In the genomic region with DNA sequence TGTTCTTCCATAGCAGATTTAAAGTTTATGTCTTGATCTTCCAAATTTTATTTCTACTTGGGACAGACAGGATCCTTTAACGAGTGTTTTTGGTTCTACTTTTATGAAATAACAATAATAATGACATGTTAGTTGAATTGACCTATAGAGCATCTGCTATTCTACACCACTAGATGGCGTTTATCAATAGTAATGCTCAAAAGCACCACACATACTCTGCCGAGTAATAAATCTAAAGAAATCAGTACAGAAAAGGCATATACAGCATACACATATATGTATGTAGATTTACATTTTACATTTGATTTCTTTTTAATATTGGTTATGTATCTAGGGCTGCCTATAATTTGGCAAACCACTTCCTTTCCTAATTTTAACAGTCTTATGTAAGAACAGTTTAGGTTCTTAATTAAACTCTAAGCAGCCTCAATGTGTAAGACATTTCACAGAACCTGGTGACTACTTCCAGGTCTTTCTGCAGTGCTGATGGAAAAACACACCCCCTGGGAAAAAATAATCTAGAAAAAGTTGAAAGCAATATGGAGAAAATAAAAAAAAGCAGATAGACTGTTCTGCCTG, we compare ENCODE assay signal across 8 cellular contexts. TPM values are rescaled to one million over a fixed set of nuclear protein-coding genes. Genes with fewer than 3 reads are reported as not detected.
DNase-seq lines count a peak whose midpoint lies in the region; ATAC-seq, FAIRE-seq and TF ChIP-seq lines count a peak whose summit lies in the region.

No MANE protein-coding gene starts in this region.

- ATAC-seq in GM19452 (IDR thresholded peaks at IDR 0.05; ENCODE audit: unreplicated experiment), result peak; percentile 77
- peak; percentile 60 for ATAC-seq in HG03565 (IDR thresholded peaks at IDR 0.05; ENCODE audit: unreplicated experiment)

- TF ChIP-seq POLR2A in vagina (IDR thresholded peaks at IDR 0.05), result no peak

- H3K36me3 ChIP-seq in bronchial epithelial cell (ENCODE audit: control insufficient read depth, insufficient read depth, low read length) (no peaks in the 10 kb centered on the region), vagina (no peaks in the 10 kb centered on the region)

- CTCF ChIA-PET in activated CD4-positive, alpha-beta memory T cell treated with anti-CD3 and anti-CD28 coated beads, Interleukin-2, amount 10 ng/mL, durations not matched to agents 7 days and 5 days (lab: Charles Lee), result no interaction called here

- H3K27ac Mint-ChIP-seq in activated CD4-positive, alpha-beta memory T cell treated with anti-CD3 and anti-CD28 coated beads, Interleukin-2, amount 10 ng/mL, durations not matched to agents 7 days and 5 days, result no peak overlapping the region

- POLR2A ChIA-PET in activated CD4-positive, alpha-beta memory T cell treated with anti-CD3 and anti-CD28 coated beads, Interleukin-2, amount 10 ng/mL, durations not matched to agents 7 days and 5 days (lab: Charles Lee), result no interaction called here

- H3K9me3 ChIP-seq in vagina, result no peaks in the 10 kb centered on the region

- peaks cover 4% of the 10 kb centered on the region for H3K4me1 Mint-ChIP-seq in activated CD4-positive, alpha-beta memory T cell treated with anti-CD3 and anti-CD28 coated beads, Interleukin-2, amount 10 ng/mL, durations not matched to agents 7 days and 5 days

- TF ChIP-seq CTCF in D721Med (IDR thresholded peaks at IDR 0.05; ENCODE audit: insufficient read depth, missing control alignments) (peak; percentile 95), bronchial epithelial cell (IDR thresholded peaks at IDR 0.05; ENCODE audit: insufficient read depth, low read length, severe bottlenecking) (peak; percentile 48), vagina (IDR thresholded peaks at IDR 0.05) (peak; percentile 44 to 70 (median 69))

- H3K9me3 Mint-ChIP-seq in activated CD4-positive, alpha-beta memory T cell treated with anti-CD3 and anti-CD28 coated beads, Interleukin-2, amount 10 ng/mL, durations not matched to agents 7 days and 5 days, result no peaks in the 10 kb centered on the region

- FAIRE-seq in D721Med (lab: Jason Lieb, UNC) (peak; percentile 99), bronchial epithelial cell (lab: Jason Lieb, UNC) (no peak)

- H3K27me3 ChIP-seq in bronchial epithelial cell (ENCODE audit: control insufficient read depth, insufficient read depth, low read length), result no peaks in the 10 kb centered on the region
- no peaks in the 10 kb centered on the region for H3K27me3 ChIP-seq in vagina

- intact Hi-C loops in vagina (cut with DNase I), result no loop called here

- no peaks in the 10 kb centered on the region for H3K4me1 ChIP-seq in vagina

- H3K27me3 Mint-ChIP-seq in activated CD4-positive, alpha-beta memory T cell treated with anti-CD3 and anti-CD28 coated beads, Interleukin-2, amount 10 ng/mL, durations not matched to agents 7 days and 5 days, result peaks cover 19% of the 10 kb centered on the region

- H3K27ac ChIP-seq in vagina, result no peak overlapping the region

- H3K36me3 Mint-ChIP-seq in activated CD4-positive, alpha-beta memory T cell treated with anti-CD3 and anti-CD28 coated beads, Interleukin-2, amount 10 ng/mL, durations not matched to agents 7 days and 5 days (ENCODE audit: low read depth), result no peaks in the 10 kb centered on the region

- DNase-seq in D721Med (ENCODE audit: insufficient read length, low spot score) (peak; percentile 31), NCI-H774 (lab: John Stamatoyannopoulos, UW) (peak; percentile 49), bronchial epithelial cell (ENCODE audit: low read depth) (peak; percentile 65), left kidney (ENCODE audit: low read depth, low spot score) (peak; percentile 72), vagina (ENCODE audit: extremely low spot score in 2 of 2) (no peak)
- DNase-seq in activated CD4-positive, alpha-beta memory T cell treated with anti-CD3 and anti-CD28 coated beads, Interleukin-2, amount 10 ng/mL, durations not matched to agents 7 days and 5 days, result no peak

- H3K4me3 ChIP-seq in bronchial epithelial cell (ENCODE audit: low read depth, low read length) (no peak overlapping the region), vagina (no peak overlapping the region)

- no peak overlapping the region for H3K4me3 Mint-ChIP-seq in activated CD4-positive, alpha-beta memory T cell treated with anti-CD3 and anti-CD28 coated beads, Interleukin-2, amount 10 ng/mL, durations not matched to agents 7 days and 5 days

RNA-seq across cellular contexts. Expression of gene SIPA1L2, which starts 5.9 kb away (rescaled TPM):
- total RNA-seq in bronchial epithelial cell (16.6 and 35.7 TPM in 2 replicates), vagina (48.9 TPM)
- total RNA-seq in activated CD4-positive, alpha-beta memory T cell treated with anti-CD3 and anti-CD28 coated beads, Interleukin-2, amount 10 ng/mL, durations not matched to agents 7 days and 5 days, result under 1 TPM; 0.78 to 0.93 TPM

Comparison
In these comparisons a context has a peak if more than half of its experiments do, and no peak if none do; other contexts are left out.
1. DNase-seq: peak in D721Med (single experiment), NCI-H774 (single experiment), bronchial epithelial cell (single experiment) and left kidney (single experiment); none in vagina (0 of 2) and activated CD4-positive, alpha-beta memory T cell treated with anti-CD3 and anti-CD28 coated beads, Interleukin-2, amount 10 ng/mL, durations not matched to agents 7 days and 5 days (single experiment).
2. Peak in every context shown above with its lines, with median percentiles within 50 percentile points of each other: CTCF ChIP-seq.